In the genomic region with DNA sequence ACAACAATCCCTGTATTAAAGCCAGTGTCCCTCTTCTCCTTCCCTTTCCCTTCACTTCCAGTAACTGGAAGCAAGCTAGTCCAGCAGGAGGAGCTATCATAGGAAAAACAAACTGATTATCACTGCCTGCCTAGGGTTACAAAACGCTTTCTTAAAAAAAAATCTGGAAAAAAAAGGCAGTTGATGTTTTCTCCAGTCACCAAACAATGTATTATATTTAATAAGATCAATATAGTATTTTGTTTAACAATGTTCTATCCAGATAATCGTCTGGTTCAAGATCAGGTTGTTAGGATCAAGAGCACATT, we compare ENCODE assay signal across 10 cellular contexts.
A peak's percentile ranks its signal among the peaks of the same experiment; 100 is the strongest.
DNase-seq lines count a peak whose midpoint lies in the region; ATAC-seq and TF ChIP-seq lines count a peak whose summit lies in the region.
"Had no signal": no experiment of that assay in that cellular context is flagged by ENCODE, and none has a peak within 500 bp of the region (broad histone marks: within the 10 kb centered on the region; RNA-seq: fewer than 3 reads in every experiment).

No MANE protein-coding gene starts in this region.

- TF ChIP-seq CTCF in CD8-positive, alpha-beta T cell (IDR thresholded peaks at IDR 0.05) = no peak
- TF ChIP-seq CTCF in Panc1 (IDR thresholded peaks at IDR 0.05) = peak; percentile 58; the same call in 1 of the 2 replicates
- peak in 2 of 3 donors; percentile 36 to 40 for TF ChIP-seq CTCF in ovary (IDR thresholded peaks at IDR 0.05)

- H3K9me3 Mint-ChIP-seq in CD8-positive, alpha-beta T cell = no peaks in the 10 kb centered on the region
- H3K9me3 Mint-ChIP-seq: naive B cell had no signal

- H3K9me3 ChIP-seq in CD8-positive, alpha-beta T cell (ENCODE audit: low read length) = no peaks in the 10 kb centered on the region
- H3K9me3 ChIP-seq in Panc1 (ENCODE audit: control insufficient read depth, insufficient read depth, low read depth, low read length) = no peaks in the 10 kb centered on the region
- no peaks in the 10 kb centered on the region for H3K9me3 ChIP-seq in ovary
- H3K9me3 ChIP-seq: thoracic aorta had no signal

- no peak overlapping the region for H3K4me3 Mint-ChIP-seq in CD8-positive, alpha-beta T cell
- H3K4me3 Mint-ChIP-seq: naive B cell had no signal

- no peaks in the 10 kb centered on the region for H3K27me3 Mint-ChIP-seq in CD8-positive, alpha-beta T cell (ENCODE audit: low read depth)
- H3K27me3 Mint-ChIP-seq: naive B cell had no signal

- in situ Hi-C loops in Panc1 (cut with HindIII; ENCODE audit: low pct_unique_long_range_greater_than_20kb, low sequenced_read_pairs) = no loop called here

- H3K27me3 ChIP-seq in CD8-positive, alpha-beta T cell (ENCODE audit: insufficient read depth, low read length) = no peaks in the 10 kb centered on the region
- H3K27me3 ChIP-seq in Panc1 (ENCODE audit: control insufficient read depth, insufficient read depth, low read length) (no peaks in the 10 kb centered on the region), ovary (no peaks in the 10 kb centered on the region)

- peak overlapping the region; percentile 20 for H3K27ac Mint-ChIP-seq in CD8-positive, alpha-beta T cell

- no peak for TF ChIP-seq EP300 in ovary (IDR thresholded peaks at IDR 0.05)

- H3K36me3 ChIP-seq in CD8-positive, alpha-beta T cell (ENCODE audit: insufficient read depth, low read length) = peaks cover 34% of the 10 kb centered on the region
- peaks cover 13% of the 10 kb centered on the region for H3K36me3 ChIP-seq in Panc1 (ENCODE audit: control insufficient read depth, insufficient read depth, low read length)
- H3K36me3 ChIP-seq in ovary = no peaks in the 10 kb centered on the region

- H3K36me3 Mint-ChIP-seq in CD8-positive, alpha-beta T cell = peaks cover 92% of the 10 kb centered on the region

- no peak for ATAC-seq in CD8-positive, alpha-beta T cell
- ATAC-seq in Panc1 (no peak), HG03135 (IDR thresholded peaks at IDR 0.05; ENCODE audit: unreplicated experiment) (no peak)

- H3K27ac ChIP-seq in CD8-positive, alpha-beta T cell (ENCODE audit: low read depth, low read length) = no peak overlapping the region
- no peak overlapping the region for H3K27ac ChIP-seq in Panc1 (ENCODE audit: low read length)
- no peak overlapping the region for H3K27ac ChIP-seq in ovary
- H3K27ac ChIP-seq in caudate nucleus (ENCODE audit: low read depth, low read length) = no peak overlapping the region

- 9 to 12% (median 9%) methylated on average over 2 of the region's 2 CpGs for WGBS in ovary, 3 donors

- BruUV-seq in Panc1 (replicated peaks; lab: Mats Ljungman, UMichigan) = no TSS peak

- no peak for TF ChIP-seq POLR2A in ovary (IDR thresholded peaks at IDR 0.05)

- CTCF ChIA-PET in CD8-positive, alpha-beta T cell (lab: Charles Lee) = no interaction called here
- CTCF ChIA-PET in Panc1 (lab: Charles Lee) = interaction anchor here (0.6 kb wide), 1 partner anchor 732 kb away, joined by 3 read pairs; no protein-coding TSS in a partner anchor

- peaks cover 4% of the 10 kb centered on the region for H3K4me1 ChIP-seq in CD8-positive, alpha-beta T cell (ENCODE audit: insufficient read depth, low read length)
- no peaks in the 10 kb centered on the region for H3K4me1 ChIP-seq in Panc1 (ENCODE audit: control insufficient read depth, insufficient read depth, low read length)
- no peaks in the 10 kb centered on the region for H3K4me1 ChIP-seq in ovary (ENCODE audit: insufficient read depth)

- peaks cover 22% of the 10 kb centered on the region for H3K4me1 Mint-ChIP-seq in CD8-positive, alpha-beta T cell (ENCODE audit: low read depth)
- H3K4me1 Mint-ChIP-seq: naive B cell had no signal

- intact Hi-C loops in CD8-positive, alpha-beta T cell (cut with DNase I, micrococcal nuclease) = loop anchor here in 1 of 2 experiments (10.0 kb wide), 1 partner anchor 374 kb away; a partner anchor contains a TSS
- intact Hi-C loops in Panc1 (cut with micrococcal nuclease; ENCODE audit: unreplicated experiment) = no loop called here
- intact Hi-C loops in ovary (cut with DNase I) = no loop called here

- H3K4me3 ChIP-seq in CD8-positive, alpha-beta T cell (ENCODE audit: low read depth, low read length) = no peak overlapping the region
- H3K4me3 ChIP-seq in Panc1 (ENCODE audit: low read depth in 2 of 2, low read length in 2 of 2) (no peak overlapping the region), ovary (no peak overlapping the region)
- H3K4me3 ChIP-seq: thoracic aorta had no signal

- DNase-seq in CD8-positive, alpha-beta T cell = no peak
- DNase-seq in Panc1 (ENCODE audit: low read depth, low spot score) = no peak
- peak; percentile 46 for DNase-seq in fibroblast of gingiva (ENCODE audit: low read depth)
- peak in 1 of 5 donors; percentile 32 for DNase-seq in ovary
- DNase-seq in GM19240 (ENCODE audit: insufficient read length, low spot score) = no peak
- no peak for DNase-seq in DMS153 (lab: John Stamatoyannopoulos, UW)
- DNase-seq in caudate nucleus (lab: John Stamatoyannopoulos, UW) = no peak
- DNase-seq: naive B cell had no signal

- POLR2A ChIA-PET in CD8-positive, alpha-beta T cell (lab: Charles Lee) = no interaction called here
- POLR2A ChIA-PET in Panc1 (lab: Charles Lee) = interaction anchor here (0.7 kb wide), 1 partner anchor 9 kb away, joined by 3 read pairs; no protein-coding TSS in a partner anchor
